ENCODE assay signal across 32 cellular contexts in the genomic region with DNA sequence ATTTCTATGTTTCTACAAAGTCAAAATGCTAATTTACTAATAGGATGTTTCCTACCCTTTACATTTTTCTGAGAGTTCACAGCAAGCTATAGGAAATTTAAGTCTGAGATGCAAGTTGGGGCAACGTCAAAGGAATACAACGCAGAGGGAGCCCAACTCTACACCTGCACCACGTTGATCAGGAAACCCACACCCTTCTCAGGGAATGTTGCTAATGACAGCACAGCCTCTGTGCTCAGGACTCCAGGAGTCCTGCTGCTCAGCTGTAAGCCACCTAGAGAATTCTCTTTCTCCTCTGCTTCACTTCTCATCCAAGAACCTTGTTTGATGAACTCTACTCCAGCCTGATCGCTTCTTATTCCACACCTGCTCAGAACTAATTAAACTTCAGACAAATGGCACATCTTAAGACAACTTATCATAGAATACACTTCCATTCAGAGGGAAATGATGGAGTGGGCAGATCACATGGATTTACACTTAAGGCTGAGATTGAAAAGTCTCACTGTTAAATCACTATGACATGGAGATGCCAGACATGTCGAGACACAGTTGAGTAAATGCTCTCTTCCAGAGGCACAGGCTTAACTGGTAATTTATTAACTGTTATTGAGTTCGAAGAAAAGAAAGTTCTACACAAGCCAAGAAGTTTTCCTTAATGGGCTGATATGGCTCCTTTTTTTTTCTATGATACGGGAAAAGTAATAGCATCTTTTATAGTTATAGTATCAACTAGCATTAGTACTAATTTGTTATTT.
"Had no signal": no experiment of that assay in that cellular context is flagged by ENCODE, and none has a peak within 500 bp of the region (broad histone marks: within the 10 kb centered on the region; RNA-seq: fewer than 3 reads in every experiment).

No MANE protein-coding gene starts in this region.

- H3K36me3 ChIP-seq: adrenal gland, gastrocnemius medialis, left lung, lower lobe of right lung, thoracic aorta, uterus had no signal

- ATAC-seq: activated CD4-positive, CD25-positive, alpha-beta regulatory T cell treated with anti-CD3 and anti-CD28 coated beads, Interleukin-2, amount 50 U/mL, for 24 hours; body of pancreas; gastrocnemius medialis; left lung; lower lobe of right lung; natural killer cell; sciatic nerve had no signal

- H3K4me2 ChIP-seq: hepatocyte had no signal

- H3K4me3 Mint-ChIP-seq: activated CD4-positive, alpha-beta memory T cell treated with anti-CD3 and anti-CD28 coated beads for 36 hours; activated CD4-positive, alpha-beta T cell treated with anti-CD3 and anti-CD28 coated beads, Interleukin-2, amount 10 ng/mL, durations not matched to agents 24 days and 14 days; activated naive CD4-positive, alpha-beta T cell treated with anti-CD3 and anti-CD28 coated beads for 36 hours; activated naive CD8-positive, alpha-beta T cell treated with anti-CD3 and anti-CD28 coated beads for 36 hours; activated T-helper 1 cell treated with anti-CD3 and anti-CD28 coated beads, Interleukin-12 subunit alpha, Interleukin-12 subunit beta, Interleukin-2, Interleukin-4 antibody, amounts not matched to agents 30 ng/mL and 10 ng/mL and 1 ng/mL, durations not matched to agents 14 hours and 24 hours and 36 hours; natural killer cell; stimulated activated naive CD8-positive, alpha-beta T cell treated with anti-CD3 and anti-CD28 coated beads, Interleukin-15, Interleukin-2, amounts not matched to agents 100 ng/mL and 50 ng/mL, for 24 hours; type B pancreatic cell had no signal

- H3K27ac Mint-ChIP-seq: activated CD4-positive, alpha-beta memory T cell treated with anti-CD3 and anti-CD28 coated beads for 36 hours; activated CD4-positive, alpha-beta T cell treated with anti-CD3 and anti-CD28 coated beads, Interleukin-2, amount 10 ng/mL, durations not matched to agents 24 days and 14 days; activated naive CD4-positive, alpha-beta T cell treated with anti-CD3 and anti-CD28 coated beads for 36 hours; activated naive CD8-positive, alpha-beta T cell treated with anti-CD3 and anti-CD28 coated beads for 36 hours; activated T-helper 1 cell treated with anti-CD3 and anti-CD28 coated beads, Interleukin-12 subunit alpha, Interleukin-12 subunit beta, Interleukin-2, Interleukin-4 antibody, amounts not matched to agents 30 ng/mL and 10 ng/mL and 1 ng/mL, durations not matched to agents 14 hours and 24 hours and 36 hours; natural killer cell; progenitor cell of endocrine pancreas; stimulated activated naive CD8-positive, alpha-beta T cell treated with anti-CD3 and anti-CD28 coated beads, Interleukin-15, Interleukin-2, amounts not matched to agents 100 ng/mL and 50 ng/mL, for 24 hours; type B pancreatic cell had no signal

- H2AFZ ChIP-seq: hepatocyte had no signal

- H3K27me3 ChIP-seq: adrenal gland, body of pancreas, gastrocnemius medialis, hepatocyte, left lung, uterus had no signal

- H3K4me1 ChIP-seq: adrenal gland, body of pancreas, gastrocnemius medialis, left lung, lower lobe of right lung, uterus had no signal

- H3K9me3 Mint-ChIP-seq: activated CD4-positive, alpha-beta T cell treated with anti-CD3 and anti-CD28 coated beads, Interleukin-2, amount 10 ng/mL, durations not matched to agents 24 days and 14 days; activated naive CD8-positive, alpha-beta T cell treated with anti-CD3 and anti-CD28 coated beads for 36 hours; activated T-helper 1 cell treated with anti-CD3 and anti-CD28 coated beads, Interleukin-12 subunit alpha, Interleukin-12 subunit beta, Interleukin-2, Interleukin-4 antibody, amounts not matched to agents 30 ng/mL and 10 ng/mL and 1 ng/mL, durations not matched to agents 14 hours and 24 hours and 36 hours; type B pancreatic cell had no signal

- DNase-seq: activated CD4-positive, alpha-beta memory T cell treated with anti-CD3 and anti-CD28 coated beads for 36 hours; activated CD4-positive, alpha-beta T cell treated with anti-CD3 and anti-CD28 coated beads, Interleukin-2, amount 10 ng/mL, durations not matched to agents 24 days and 14 days; activated CD8-positive, alpha-beta memory T cell treated with anti-CD3 and anti-CD28 coated beads, Interleukin-2, amount 50 U/mL, for 4 hours; activated effector memory CD4-positive, alpha-beta T cell treated with anti-CD3 and anti-CD28 coated beads, Interleukin-2, amount 50 U/mL, for 16 hours; activated naive CD4-positive, alpha-beta T cell treated with anti-CD3 and anti-CD28 coated beads for 36 hours; activated naive CD8-positive, alpha-beta T cell treated with anti-CD3 and anti-CD28 coated beads for 36 hours; activated T-cell treated with anti-CD3 and anti-CD28 coated beads, Interleukin-2, amount 50 U/mL, for 1 hour; adrenal gland; aorta; body of pancreas; dermis blood vessel endothelial cell; effector CD4-positive, alpha-beta T cell; gastrocnemius medialis; left lung; lower lobe of right lung; mesendoderm; natural killer cell; retina; stimulated activated CD4-positive, alpha-beta T cell treated with anti-CD3 and anti-CD28 coated beads, Interleukin-12 subunit alpha, Interleukin-12 subunit beta, amount 100 ng/mL, for 4 hours; stimulated activated CD4-positive, alpha-beta T cell treated with anti-CD3 and anti-CD28 coated beads, Interleukin-4, amount 100 ng/mL, for 1 hour; uterus had no signal

- H3K79me2 ChIP-seq: hepatocyte had no signal

- H3K27ac ChIP-seq: adrenal gland, body of pancreas, epithelial cell of prostate, gastrocnemius medialis, hepatocyte, left lung, lower lobe of right lung, skin epidermis, thoracic aorta, uterus, VCaP had no signal

- H3K4me3 ChIP-seq: adrenal gland, body of pancreas, gastrocnemius medialis, hepatocyte, left lung, lower lobe of right lung, skin epidermis, thoracic aorta, uterus had no signal

- H3K4me1 Mint-ChIP-seq: activated CD4-positive, alpha-beta T cell treated with anti-CD3 and anti-CD28 coated beads, Interleukin-2, amount 10 ng/mL, durations not matched to agents 24 days and 14 days; activated naive CD8-positive, alpha-beta T cell treated with anti-CD3 and anti-CD28 coated beads for 36 hours; natural killer cell had no signal

- H3K36me3 Mint-ChIP-seq: activated CD4-positive, alpha-beta memory T cell treated with anti-CD3 and anti-CD28 coated beads for 36 hours; activated naive CD8-positive, alpha-beta T cell treated with anti-CD3 and anti-CD28 coated beads for 36 hours; natural killer cell; type B pancreatic cell had no signal

- H3K27me3 Mint-ChIP-seq: activated CD4-positive, alpha-beta memory T cell treated with anti-CD3 and anti-CD28 coated beads for 36 hours; activated CD4-positive, alpha-beta T cell treated with anti-CD3 and anti-CD28 coated beads, Interleukin-2, amount 10 ng/mL, durations not matched to agents 24 days and 14 days; activated naive CD8-positive, alpha-beta T cell treated with anti-CD3 and anti-CD28 coated beads for 36 hours; progenitor cell of endocrine pancreas; stimulated activated naive CD8-positive, alpha-beta T cell treated with anti-CD3 and anti-CD28 coated beads, Interleukin-15, Interleukin-2, amounts not matched to agents 100 ng/mL and 50 ng/mL, for 24 hours had no signal

- H3K9me3 ChIP-seq: adrenal gland, body of pancreas, gastrocnemius medialis, left lung, lower lobe of right lung, thoracic aorta, uterus had no signal
